Comparison of ENCODE assay signal across 10 cellular contexts in the genomic region with DNA sequence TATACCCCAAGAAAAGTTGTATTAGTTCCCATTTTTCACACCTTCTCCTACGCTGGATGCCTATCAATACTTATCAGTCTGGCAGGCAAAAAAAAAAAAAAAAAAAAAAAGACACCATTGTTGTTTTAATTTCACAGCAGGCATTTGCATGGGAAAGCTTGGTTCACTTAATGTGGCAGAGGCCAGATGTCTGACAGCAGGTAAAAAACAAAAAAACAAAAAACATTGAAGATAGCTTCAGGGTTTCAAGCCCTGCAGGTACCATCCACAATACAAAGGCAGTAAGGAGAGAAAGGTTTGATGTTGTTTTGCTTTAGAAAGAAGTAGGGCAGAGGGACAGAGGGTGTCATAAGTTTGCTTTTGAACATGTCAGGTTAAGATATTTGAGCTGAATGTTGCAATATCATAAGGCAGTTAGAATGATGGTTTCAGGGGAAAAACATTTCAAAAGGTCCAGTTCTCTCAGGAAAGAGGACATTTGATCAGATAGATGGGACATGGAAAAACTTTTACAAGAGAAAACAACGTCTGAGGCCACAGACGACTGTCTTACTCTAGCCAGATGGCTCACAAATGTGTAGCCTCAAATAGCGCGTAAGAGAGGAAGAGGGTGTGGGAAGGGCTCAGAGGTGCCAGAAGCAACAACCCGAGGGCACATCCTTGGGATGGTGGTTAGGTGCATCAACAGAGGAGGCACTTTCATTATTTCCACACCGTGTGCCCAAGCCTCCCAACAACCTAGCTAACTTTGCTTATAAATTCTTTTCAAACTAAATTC. TPM values are rescaled to one million over a fixed set of nuclear protein-coding genes. Genes with fewer than 3 reads are reported as not detected.
DNase-seq lines count a peak whose midpoint lies in the region; ATAC-seq and TF ChIP-seq lines count a peak whose summit lies in the region.
"Had no signal": no experiment of that assay in that cellular context is flagged by ENCODE, and none has a peak within 500 bp of the region (broad histone marks: within the 10 kb centered on the region; RNA-seq: fewer than 3 reads in every experiment).

No MANE protein-coding gene starts in this region.

- H3K4me3 Mint-ChIP-seq in MCF 10A (ENCODE audit: unreplicated experiment): peak overlapping the region; percentile 62

- no peak overlapping the region for H2BK120ac ChIP-seq in mesendoderm (ENCODE audit: low read depth, low read length)

- H3K36me3 ChIP-seq in mesendoderm (ENCODE audit: control insufficient read depth, insufficient read depth, low read length): no peaks in the 10 kb centered on the region
- no peaks in the 10 kb centered on the region for H3K36me3 ChIP-seq in suprapubic skin
- H3K36me3 ChIP-seq: cardiac muscle cell had no signal

- POLR2A ChIA-PET in MCF 10A (lab: Yijun Ruan, JAX): interaction anchor here (0.7 to 4.3 kb wide), 15 partner anchors 9 to 1700 kb away, joined by 3 to 26 read pairs (median 3); a partner anchor contains a TSS

- H3K27ac ChIP-seq in mesendoderm (ENCODE audit: low read depth, low read length) (no peak overlapping the region), suprapubic skin (no peak overlapping the region)
- H3K27ac ChIP-seq: cardiac muscle cell had no signal

- H2AK5ac ChIP-seq in mesendoderm (ENCODE audit: low read length): no peak overlapping the region

- CTCF ChIA-PET in MCF 10A (lab: Yijun Ruan, JAX): interaction anchor here (0.7 to 1.3 kb wide), 7 partner anchors 10 to 43 kb away, joined by 3 to 5 read pairs (median 4); no protein-coding TSS in a partner anchor

- H3K4me2 ChIP-seq in mesendoderm (ENCODE audit: low read length): no peak overlapping the region

- no peaks in the 10 kb centered on the region for H3K27me3 Mint-ChIP-seq in MCF 10A (ENCODE audit: insufficient read depth, unreplicated experiment)

- H2BK5ac ChIP-seq in mesendoderm (ENCODE audit: low read length): peak overlapping the region; percentile 6

- no peak for TF ChIP-seq POLR2A in suprapubic skin (IDR thresholded peaks at IDR 0.05)

- H4K5ac ChIP-seq in mesendoderm (ENCODE audit: low read length): no peak overlapping the region

- no peak overlapping the region for H2BK15ac ChIP-seq in mesendoderm (replicated peaks; ENCODE audit: low read depth)

- H3K27ac Mint-ChIP-seq in MCF 10A (ENCODE audit: low read depth, unreplicated experiment): peak overlapping the region; percentile 88

- H3K27me3 ChIP-seq in mesendoderm (ENCODE audit: insufficient read depth, low read length, poor library complexity) (no peaks in the 10 kb centered on the region), suprapubic skin (no peaks in the 10 kb centered on the region)
- H3K27me3 ChIP-seq: cardiac muscle cell had no signal

- TF ChIP-seq CTCF in MCF 10A (IDR thresholded peaks at IDR 0.05; ENCODE audit: unreplicated experiment) (no peak), suprapubic skin (IDR thresholded peaks at IDR 0.05) (no peak)

- DNase-seq in GDM1 (lab: John Stamatoyannopoulos, UW) (peak; percentile 14), NCI-H1694 (lab: John Stamatoyannopoulos, UW) (peak; percentile 52), MCF 10A (ENCODE audit: unreplicated experiment) (peak; percentile 97), mesendoderm (peak; percentile 44), cerebellar nuclear complex (lab: John Stamatoyannopoulos, UW) (no peak), suprapubic skin (ENCODE audit: low spot score in 2 of 2) (no peak)
- no peak for DNase-seq in stimulated activated CD4-positive, alpha-beta T cell treated with anti-CD3 and anti-CD28 coated beads, Interleukin-12 subunit alpha, Interleukin-12 subunit beta, amount 100 ng/mL, for 4 hours
- DNase-seq: NCI-H1417 treated with DMSO at 0.1 percent for 48 hours had no signal

- H3K18ac ChIP-seq in mesendoderm (ENCODE audit: low read length): no peak overlapping the region

- H3K23ac ChIP-seq in mesendoderm (ENCODE audit: low read length): no peak overlapping the region

- no peak for TF ChIP-seq EP300 in suprapubic skin (IDR thresholded peaks at IDR 0.05)

- H3K79me2 ChIP-seq in mesendoderm (ENCODE audit: control insufficient read depth, insufficient read depth, low read length): no peaks in the 10 kb centered on the region

- H3K79me1 ChIP-seq in mesendoderm (ENCODE audit: low read length): no peaks in the 10 kb centered on the region

- WGBS in mesendoderm (ENCODE audit: extremely low coverage, insufficient coverage, low lambda C conversion rate): no CpG with 5 or more reads among the region's 7 CpGs
- 19% methylated on average over 7 of the region's 7 CpGs for WGBS in suprapubic skin

- intact Hi-C loops in MCF 10A (cut with micrococcal nuclease): no loop called here

- H3K36me3 Mint-ChIP-seq in MCF 10A (ENCODE audit: insufficient read depth, unreplicated experiment): no peaks in the 10 kb centered on the region

- BruUV-seq in MCF 10A (replicated peaks; lab: Mats Ljungman, UMichigan): no TSS peak

- no peaks in the 10 kb centered on the region for H3K9me3 ChIP-seq in suprapubic skin

- no peak overlapping the region for H4K8ac ChIP-seq in mesendoderm (ENCODE audit: low read depth, low read length)

- ATAC-seq in HG03457 (IDR thresholded peaks at IDR 0.05; ENCODE audit: unreplicated experiment): no peak

- peak overlapping the region; percentile 2 for H3K56ac ChIP-seq in mesendoderm (ENCODE audit: low read length)

- no peak overlapping the region for H3K4ac ChIP-seq in mesendoderm (ENCODE audit: low read depth, low read length)

- H3K4me1 ChIP-seq in mesendoderm (ENCODE audit: control insufficient read depth, low read depth, low read length) (peaks cover 12% of the 10 kb centered on the region), suprapubic skin (peaks cover 13% of the 10 kb centered on the region)

- H3K4me3 ChIP-seq in mesendoderm (ENCODE audit: low read length) (no peak overlapping the region), suprapubic skin (no peak overlapping the region)
- H3K4me3 ChIP-seq: cardiac muscle cell had no signal

- H3K9me3 Mint-ChIP-seq in MCF 10A (ENCODE audit: unreplicated experiment): no peaks in the 10 kb centered on the region

- H3K4me1 Mint-ChIP-seq in MCF 10A (ENCODE audit: insufficient read depth, unreplicated experiment): peaks cover 20% of the 10 kb centered on the region

- no peak overlapping the region for H3K9ac ChIP-seq in mesendoderm (ENCODE audit: low read length)

RNA-seq across cellular contexts. Expression of a gene that starts 25.7 kb away (rescaled TPM):
- total RNA-seq in MCF 10A (2022) (3.2 and 3.4 TPM in 2 replicates), suprapubic skin (10 to 100 TPM in 1 of 4 donors, 1 to 10 TPM in 3; 3.2 to 13.3 (median 6.7) TPM)
- polyA plus RNA-seq in mesendoderm (2013, experiment 1 of 2): 9.3 TPM
- 9.4 TPM for polyA plus RNA-seq in mesendoderm (2013, experiment 2 of 2)

Comparison
In these comparisons a context has a peak if more than half of its experiments do, and no peak if none do; other contexts are left out.
1. DNase-seq: peak in GDM1 (single experiment), NCI-H1694 (single experiment), MCF 10A (single experiment) and mesendoderm (single experiment); none in cerebellar nuclear complex (0 of 2), stimulated activated CD4-positive, alpha-beta T cell treated with anti-CD3 and anti-CD28 coated beads, Interleukin-12 subunit alpha, Interleukin-12 subunit beta, amount 100 ng/mL, for 4 hours (single experiment) and suprapubic skin (0 of 2).